ENCODE assay signal across 17 cellular contexts in genomic region chr21:25589905-25590304, GRCh38.
"Had no signal": no experiment of that assay in that cellular context is flagged by ENCODE, and none has a peak within 500 bp of the region (broad histone marks: within the 10 kb centered on the region; RNA-seq: fewer than 3 reads in every experiment).

No MANE protein-coding gene starts in this region.

- H3K4me1 ChIP-seq: heart right ventricle, left lung, psoas muscle, spleen, testis, upper lobe of right lung had no signal

- ATAC-seq: heart right ventricle, left lung, psoas muscle, sciatic nerve, T-cell, upper lobe of right lung had no signal

- H3K27me3 ChIP-seq: heart right ventricle, left lung, spleen, testis, upper lobe of right lung had no signal

- H3K9me3 Mint-ChIP-seq: activated CD4-positive, alpha-beta T cell treated with anti-CD3 and anti-CD28 coated beads, Interleukin-2, amount 10 ng/mL, durations not matched to agents 24 days and 14 days; T-cell had no signal

- H3K27ac Mint-ChIP-seq: activated CD4-positive, alpha-beta T cell treated with anti-CD3 and anti-CD28 coated beads, Interleukin-2, amount 10 ng/mL, durations not matched to agents 24 days and 14 days had no signal

- FAIRE-seq: frontal cortex had no signal

- H3K27ac ChIP-seq: coronary artery, heart right ventricle, left lung, psoas muscle, spleen, testis, upper lobe of right lung had no signal

- H3K9me3 ChIP-seq: heart right ventricle, left lung, psoas muscle, spleen, testis, upper lobe of right lung had no signal

- H3K4me3 ChIP-seq: coronary artery, heart right ventricle, left lung, psoas muscle, spleen, testis, upper lobe of right lung had no signal

- DNase-seq: activated CD4-positive, alpha-beta T cell treated with anti-CD3 and anti-CD28 coated beads, Interleukin-2, amount 10 ng/mL, durations not matched to agents 24 days and 14 days; activated gamma-delta T cell; activated T-cell treated with anti-CD3 and anti-CD28 coated beads, Interleukin-2, amount 50 U/mL, for 1 hour; effector memory CD4-positive, alpha-beta T cell; heart right ventricle; islet precursor cell; left lung; psoas muscle; spleen; stimulated activated CD4-positive, alpha-beta T cell treated with anti-CD3 and anti-CD28 coated beads, Interleukin-1b, Interleukin-23, amount 100 ng/mL, for 48 hours; stimulated activated naive CD4-positive, alpha-beta T cell treated with Interleukin-2 at 50 U/mL for 16 hours; T-cell; testis; upper lobe of right lung had no signal
